ENCODE assay signal across 17 cellular contexts in genomic region chr2:17934721-17935120, GRCh38. TPM values are rescaled to one million over a fixed set of nuclear protein-coding genes. Genes with fewer than 3 reads are reported as not detected.
DNase-seq lines count a peak whose midpoint lies in the region; TF ChIP-seq lines count a peak whose summit lies in the region.
"Had no signal": no experiment of that assay in that cellular context is flagged by ENCODE, and none has a peak within 500 bp of the region (broad histone marks: within the 10 kb centered on the region; RNA-seq: fewer than 3 reads in every experiment).

No MANE protein-coding gene starts in this region.

- POLR2A ChIA-PET in AG04449 (lab: Yijun Ruan, JAX), result interaction anchor here (0.8 kb wide), 1 partner anchor 42 kb away, joined by 3 read pairs; no protein-coding TSS in a partner anchor

- H3K27ac Mint-ChIP-seq in activated T-helper 1 cell treated with anti-CD3 and anti-CD28 coated beads, Interleukin-12 subunit alpha, Interleukin-12 subunit beta, Interleukin-2, Interleukin-4 antibody, amounts not matched to agents 30 ng/mL and 10 ng/mL and 1 ng/mL, durations not matched to agents 14 hours and 24 hours and 36 hours, result no peak overlapping the region

- no peaks in the 10 kb centered on the region for H3K36me3 Mint-ChIP-seq in activated T-helper 1 cell treated with anti-CD3 and anti-CD28 coated beads, Interleukin-12 subunit alpha, Interleukin-12 subunit beta, Interleukin-2, Interleukin-4 antibody, amounts not matched to agents 30 ng/mL and 10 ng/mL and 1 ng/mL, durations not matched to agents 14 hours and 24 hours and 36 hours (ENCODE audit: low read depth)

- H3K9me3 ChIP-seq in transverse colon, result no peaks in the 10 kb centered on the region
- H3K9me3 ChIP-seq: upper lobe of left lung had no signal

- H3K9me3 Mint-ChIP-seq in activated T-helper 1 cell treated with anti-CD3 and anti-CD28 coated beads, Interleukin-12 subunit alpha, Interleukin-12 subunit beta, Interleukin-2, Interleukin-4 antibody, amounts not matched to agents 30 ng/mL and 10 ng/mL and 1 ng/mL, durations not matched to agents 14 hours and 24 hours and 36 hours, result no peaks in the 10 kb centered on the region

- peaks cover 0 to 12% (median 0%) of the 10 kb centered on the region in 4 donors for H3K36me3 ChIP-seq in transverse colon

- H3K4me3 ChIP-seq in AG04449 (ENCODE audit: low read depth, low read length) (no peak overlapping the region), astrocyte of the cerebellum (ENCODE audit: low read depth, low read length) (no peak overlapping the region), transverse colon (no peak overlapping the region)
- H3K4me3 ChIP-seq: SK-N-MC, upper lobe of left lung had no signal

- CTCF ChIA-PET in AG04449 (lab: Yijun Ruan, JAX), result no interaction called here

- TF ChIP-seq POLR2A in transverse colon (IDR thresholded peaks at IDR 0.05), result no peak

- DNase-seq in AG04449 (ENCODE audit: low read depth, low spot score), result peak; percentile 56
- peak; percentile 67 for DNase-seq in GM04504 (ENCODE audit: low read depth)
- peak; percentile 66 for DNase-seq in astrocyte of the cerebellum (ENCODE audit: low read depth)
- DNase-seq in kidney tubule cell (ENCODE audit: low spot score), result peak; percentile 82
- no peak for DNase-seq in COR-L47 (lab: John Stamatoyannopoulos, UW)
- no peak for DNase-seq in activated T-helper 1 cell treated with anti-CD3 and anti-CD28 coated beads, Interleukin-12 subunit alpha, Interleukin-12 subunit beta, Interleukin-2, Interleukin-4 antibody, amounts not matched to agents 30 ng/mL and 10 ng/mL and 1 ng/mL, durations not matched to agents 14 hours and 24 hours and 36 hours (ENCODE audit: low spot score)
- no peak for DNase-seq in T-helper 1 cell
- DNase-seq in transverse colon, result no peak
- DNase-seq: glutamatergic neuron, left colon, NCI-H2107, small intestine, WERI-Rb-1 had no signal

- WGBS in transverse colon (ENCODE audit: low coverage in 1 of 2), 2 donors, result 74% methylated on average over 2 to 4 of the region's 4 CpGs

- no peak overlapping the region for H3K4me3 Mint-ChIP-seq in activated T-helper 1 cell treated with anti-CD3 and anti-CD28 coated beads, Interleukin-12 subunit alpha, Interleukin-12 subunit beta, Interleukin-2, Interleukin-4 antibody, amounts not matched to agents 30 ng/mL and 10 ng/mL and 1 ng/mL, durations not matched to agents 14 hours and 24 hours and 36 hours
- H3K4me3 Mint-ChIP-seq: neural crest cell had no signal

- H3K27me3 Mint-ChIP-seq in activated T-helper 1 cell treated with anti-CD3 and anti-CD28 coated beads, Interleukin-12 subunit alpha, Interleukin-12 subunit beta, Interleukin-2, Interleukin-4 antibody, amounts not matched to agents 30 ng/mL and 10 ng/mL and 1 ng/mL, durations not matched to agents 14 hours and 24 hours and 36 hours (ENCODE audit: insufficient read depth), result no peaks in the 10 kb centered on the region

- H3K27ac ChIP-seq in transverse colon, result no peak overlapping the region
- H3K27ac ChIP-seq: HL-60, SK-N-MC, upper lobe of left lung, WERI-Rb-1 had no signal

- H3K27me3 ChIP-seq in transverse colon, result no peaks in the 10 kb centered on the region
- H3K27me3 ChIP-seq: upper lobe of left lung had no signal

- TF ChIP-seq EP300 in transverse colon (IDR thresholded peaks at IDR 0.05; ENCODE audit: low read depth), result no peak

- no peak for TF ChIP-seq CTCF in AG04449 (IDR thresholded peaks at IDR 0.05; ENCODE audit: insufficient read depth, low read length, missing control alignments)
- TF ChIP-seq CTCF in astrocyte of the cerebellum (IDR thresholded peaks at IDR 0.05; ENCODE audit: low read depth, low read length, missing control alignments), result no peak
- TF ChIP-seq CTCF in transverse colon (IDR thresholded peaks at IDR 0.05), result no peak

- no peaks in the 10 kb centered on the region for H3K4me1 Mint-ChIP-seq in activated T-helper 1 cell treated with anti-CD3 and anti-CD28 coated beads, Interleukin-12 subunit alpha, Interleukin-12 subunit beta, Interleukin-2, Interleukin-4 antibody, amounts not matched to agents 30 ng/mL and 10 ng/mL and 1 ng/mL, durations not matched to agents 14 hours and 24 hours and 36 hours (ENCODE audit: low read depth)

- intact Hi-C loops in activated T-helper 1 cell treated with anti-CD3 and anti-CD28 coated beads, Interleukin-12 subunit alpha, Interleukin-12 subunit beta, Interleukin-2, Interleukin-4 antibody, amounts not matched to agents 30 ng/mL and 10 ng/mL and 1 ng/mL, durations not matched to agents 14 hours and 24 hours and 36 hours (cut with micrococcal nuclease), result no loop called here
- intact Hi-C loops in transverse colon (cut with DNase I; ENCODE audit: low total_unique reads), result no loop called here

- in situ Hi-C loops in astrocyte of the cerebellum (cut with HindIII; ENCODE audit: low sequenced_read_pairs), result no loop called here
- in situ Hi-C loops in transverse colon (cut with MboI; ENCODE audit: low pct_ligation_motif_present in 1 of 4, low pct_unique_long_range_greater_than_20kb in 1 of 4, low sequenced_read_pairs in 3 of 4), result no loop called here

- no peaks in the 10 kb centered on the region for H3K4me1 ChIP-seq in transverse colon

RNA-seq across cellular contexts. Expression of gene KCNS3, which starts 56.3 kb away (rescaled TPM):
- 0.07 TPM in 1 of 2 replicates, not detected in the other for total RNA-seq in activated T-helper 1 cell treated with anti-CD3 and anti-CD28 coated beads, Interleukin-12 subunit alpha, Interleukin-12 subunit beta, Interleukin-2, Interleukin-4 antibody, amounts not matched to agents 30 ng/mL and 10 ng/mL and 1 ng/mL, durations not matched to agents 14 hours and 24 hours and 36 hours
- total RNA-seq in transverse colon, result 10 to 100 TPM; 13.7 to 65.4 (median 52.9) TPM

Comparison
In these comparisons a context has a peak if more than half of its experiments do, and no peak if none do; other contexts are left out.
1. DNase-seq: peak in AG04449 (single experiment), GM04504 (single experiment), astrocyte of the cerebellum (single experiment) and kidney tubule cell (single experiment); none in COR-L47 (single experiment), activated T-helper 1 cell treated with anti-CD3 and anti-CD28 coated beads, Interleukin-12 subunit alpha, Interleukin-12 subunit beta, Interleukin-2, Interleukin-4 antibody, amounts not matched to agents 30 ng/mL and 10 ng/mL and 1 ng/mL, durations not matched to agents 14 hours and 24 hours and 36 hours (single experiment), T-helper 1 cell (0 of 5) and transverse colon (single experiment).
2. RNA of gene KCNS3, which starts 56.3 kb away (total RNA-seq): 13.7 to 65.4 TPM in transverse colon; 0.07 TPM in activated T-helper 1 cell treated with anti-CD3 and anti-CD28 coated beads, Interleukin-12 subunit alpha, Interleukin-12 subunit beta, Interleukin-2, Interleukin-4 antibody, amounts not matched to agents 30 ng/mL and 10 ng/mL and 1 ng/mL, durations not matched to agents 14 hours and 24 hours and 36 hours; every median in the first group is over 10 times any median in the second.